ENCODE assay signal across 29 cellular contexts in genomic region chr12:126430921-126431320, GRCh38.
"Had no signal": no experiment of that assay in that cellular context is flagged by ENCODE, and none has a peak within 500 bp of the region (broad histone marks: within the 10 kb centered on the region; RNA-seq: fewer than 3 reads in every experiment).

No MANE protein-coding gene starts in this region.

- H3K36me3 ChIP-seq: colonic mucosa, ovary, sigmoid colon, suprapubic skin, transverse colon, upper lobe of right lung, uterus had no signal

- H3K27ac ChIP-seq: colonic mucosa, epithelial cell of prostate, ovary, psoas muscle, sigmoid colon, skin epidermis, suprapubic skin, transverse colon, upper lobe of right lung, uterus had no signal

- FAIRE-seq: keratinocyte had no signal

- H3K36me3 Mint-ChIP-seq: memory B cell; naive B cell; natural killer cell treated with Interleukin-12 subunit alpha and Interleukin-12 subunit beta and Interleukin-15 and Interleukin-18, amount 100 ng/mL, for 72 hours had no signal

- H3K27me3 ChIP-seq: colonic mucosa, ovary, sigmoid colon, suprapubic skin, transverse colon, upper lobe of right lung, uterus had no signal

- H3K4me1 ChIP-seq: colonic mucosa, psoas muscle, sigmoid colon, suprapubic skin, transverse colon, upper lobe of right lung, uterus had no signal

- DNase-seq: colonic mucosa; effector CD8-positive, alpha-beta T cell; endodermal cell; foreskin melanocyte; left ventricle myocardium superior; naive B cell; nucleus accumbens; ovary; posterior cingulate gyrus; psoas muscle; right cardiac atrium; sigmoid colon; stimulated activated CD4-positive, alpha-beta T cell treated with anti-CD3 and anti-CD28 coated beads, Interleukin-15, amount 100 ng/mL, for 24 hours; stimulated activated CD4-positive, alpha-beta T cell treated with anti-CD3 and anti-CD28 coated beads, Interleukin-4, amount 100 ng/mL, for 1 hour; stimulated activated CD8-positive, alpha-beta memory T cell treated with anti-CD3 and anti-CD28 coated beads, Interleukin-4, amount 100 ng/mL, for 48 hours; stimulated activated naive CD4-positive, alpha-beta T cell; stimulated activated naive CD8-positive, alpha-beta T cell treated with anti-CD3 and anti-CD28 coated beads, Interleukin-15, amount 100 ng/mL, for 72 hours; transverse colon; upper lobe of right lung had no signal

- H3K27ac Mint-ChIP-seq: dendritic cell treated with granulocyte-macrophage colony-stimulating factor and Interleukin-4, amounts not matched to agents 40 ng/mL and 50 ng/mL, for 4 days; endodermal cell; memory B cell; naive B cell; natural killer cell treated with Interleukin-12 subunit alpha and Interleukin-12 subunit beta and Interleukin-15 and Interleukin-18, amount 100 ng/mL, for 72 hours had no signal

- H3K4me3 ChIP-seq: colonic mucosa, lung, ovary, psoas muscle, sigmoid colon, skin epidermis, suprapubic skin, transverse colon, upper lobe of right lung, uterus had no signal

- H3K4me1 Mint-ChIP-seq: central memory CD8-positive, alpha-beta T cell; endodermal cell; memory B cell; stimulated activated naive CD8-positive, alpha-beta T cell treated with anti-CD3 and anti-CD28 coated beads, Interleukin-15, amount 100 ng/mL, for 72 hours had no signal

- H3K4me3 Mint-ChIP-seq: central memory CD8-positive, alpha-beta T cell; dendritic cell treated with granulocyte-macrophage colony-stimulating factor and Interleukin-4, amounts not matched to agents 40 ng/mL and 50 ng/mL, for 4 days; endodermal cell; memory B cell; naive B cell; natural killer cell treated with Interleukin-12 subunit alpha and Interleukin-12 subunit beta and Interleukin-15 and Interleukin-18, amount 100 ng/mL, for 72 hours; stimulated activated naive CD8-positive, alpha-beta T cell treated with anti-CD3 and anti-CD28 coated beads, Interleukin-15, amount 100 ng/mL, for 72 hours had no signal

- H3K9me3 ChIP-seq: colonic mucosa, ovary, psoas muscle, sigmoid colon, suprapubic skin, transverse colon, upper lobe of right lung, uterus had no signal

- H3K9me3 Mint-ChIP-seq: central memory CD8-positive, alpha-beta T cell; dendritic cell treated with granulocyte-macrophage colony-stimulating factor and Interleukin-4, amounts not matched to agents 40 ng/mL and 50 ng/mL, for 4 days had no signal

- H3K27me3 Mint-ChIP-seq: central memory CD8-positive, alpha-beta T cell; dendritic cell treated with granulocyte-macrophage colony-stimulating factor and Interleukin-4, amounts not matched to agents 40 ng/mL and 50 ng/mL, for 4 days; naive B cell; natural killer cell treated with Interleukin-12 subunit alpha and Interleukin-12 subunit beta and Interleukin-15 and Interleukin-18, amount 100 ng/mL, for 72 hours; stimulated activated naive CD8-positive, alpha-beta T cell treated with anti-CD3 and anti-CD28 coated beads, Interleukin-15, amount 100 ng/mL, for 72 hours had no signal
